Comparison of ENCODE assay signal across 24 cellular contexts in genomic region chr5:158364367-158364766, GRCh38.
"Had no signal": no experiment of that assay in that cellular context is flagged by ENCODE, and none has a peak within 500 bp of the region (broad histone marks: within the 10 kb centered on the region; RNA-seq: fewer than 3 reads in every experiment).

No MANE protein-coding gene starts in this region.

- FAIRE-seq: astrocyte had no signal

- H3K9ac ChIP-seq: parathyroid adenoma had no signal

- H3K27ac Mint-ChIP-seq: activated B cell treated with CpG ODN at 0.5 μM for 24 hours; activated CD4-positive, alpha-beta T cell treated with anti-CD3 and anti-CD28 coated beads for 36 hours; activated naive CD8-positive, alpha-beta T cell treated with anti-CD3 and anti-CD28 coated beads for 36 hours; activated T-cell treated with anti-CD3 and anti-CD28 coated beads, Interleukin-2, amount 50 U/mL, for 24 hours; activated T-helper 17 cell treated with anti-CD3 and anti-CD28 coated beads, Interleukin-2, amount 50 U/mL, for 72 hours; nephron progenitor cell; stimulated activated naive B cell treated with anti-CD40 and anti-IgM and Interleukin-4, amounts not matched to agents 10 μg/mL and 1 μg/mL and 100 μg/mL, for 72 hours; type B pancreatic cell had no signal

- H3K4me3 ChIP-seq: colonic mucosa, mucosa of descending colon, right lobe of liver, skin epidermis, testis, vagina had no signal

- H3K9me3 Mint-ChIP-seq: activated B cell treated with CpG ODN at 0.5 μM for 24 hours; activated naive CD8-positive, alpha-beta T cell treated with anti-CD3 and anti-CD28 coated beads for 36 hours; activated T-cell treated with anti-CD3 and anti-CD28 coated beads, Interleukin-2, amount 50 U/mL, for 24 hours; activated T-helper 17 cell treated with anti-CD3 and anti-CD28 coated beads, Interleukin-2, amount 50 U/mL, for 72 hours; nephron progenitor cell; stimulated activated naive B cell treated with anti-CD40 and anti-IgM and Interleukin-4, amounts not matched to agents 10 μg/mL and 1 μg/mL and 100 μg/mL, for 72 hours; type B pancreatic cell had no signal

- H3K27me3 Mint-ChIP-seq: activated B cell treated with CpG ODN at 0.5 μM for 24 hours; activated CD4-positive, alpha-beta T cell treated with anti-CD3 and anti-CD28 coated beads for 36 hours; activated naive CD8-positive, alpha-beta T cell treated with anti-CD3 and anti-CD28 coated beads for 36 hours; activated T-cell treated with anti-CD3 and anti-CD28 coated beads, Interleukin-2, amount 50 U/mL, for 24 hours; stimulated activated naive B cell treated with anti-CD40 and anti-IgM and Interleukin-4, amounts not matched to agents 10 μg/mL and 1 μg/mL and 100 μg/mL, for 72 hours; type B pancreatic cell had no signal

- H3K4me3 Mint-ChIP-seq: activated B cell treated with CpG ODN at 0.5 μM for 24 hours; activated CD4-positive, alpha-beta T cell treated with anti-CD3 and anti-CD28 coated beads for 36 hours; activated naive CD8-positive, alpha-beta T cell treated with anti-CD3 and anti-CD28 coated beads for 36 hours; activated T-cell treated with anti-CD3 and anti-CD28 coated beads, Interleukin-2, amount 50 U/mL, for 24 hours; activated T-helper 17 cell treated with anti-CD3 and anti-CD28 coated beads, Interleukin-2, amount 50 U/mL, for 72 hours; nephron progenitor cell; stimulated activated naive B cell treated with anti-CD40 and anti-IgM and Interleukin-4, amounts not matched to agents 10 μg/mL and 1 μg/mL and 100 μg/mL, for 72 hours; type B pancreatic cell had no signal

- H3K27me3 ChIP-seq: colonic mucosa, right lobe of liver, testis, vagina had no signal

- ATAC-seq: activated CD4-positive, alpha-beta T cell treated with anti-CD3 and anti-CD28 coated beads for 36 hours; activated T-helper 17 cell treated with anti-CD3 and anti-CD28 coated beads, Interleukin-2, amount 50 U/mL, for 72 hours; left cardiac atrium; mucosa of descending colon; right lobe of liver; stimulated activated naive B cell treated with anti-CD40 and anti-IgM and Interleukin-4, amounts not matched to agents 10 μg/mL and 1 μg/mL and 100 μg/mL, for 72 hours had no signal

- DNase-seq: activated B cell treated with CpG ODN at 0.5 μM for 24 hours; activated CD4-positive, alpha-beta T cell treated with anti-CD3 and anti-CD28 coated beads for 36 hours; activated CD4-positive, alpha-beta T cell treated with anti-CD3 and anti-CD28 coated beads, Interleukin-2, amount 50 U/mL, for 4 hours; activated CD8-positive, alpha-beta memory T cell treated with anti-CD3 and anti-CD28 coated beads for 24 hours; activated CD8-positive, alpha-beta memory T cell treated with anti-CD3 and anti-CD28 coated beads, Interleukin-2, amount 50 U/mL, for 4 hours; activated naive CD8-positive, alpha-beta T cell treated with anti-CD3 and anti-CD28 coated beads for 36 hours; activated T-cell treated with anti-CD3 and anti-CD28 coated beads, Interleukin-2, amount 50 U/mL, for 24 hours; colonic mucosa; left cardiac atrium; mucosa of descending colon; nephron progenitor cell; nucleus accumbens; right lobe of liver; stimulated activated CD4-positive, alpha-beta T cell treated with anti-CD3 and anti-CD28 coated beads, Interleukin-2, amount 100 ng/mL, for 24 hours; stimulated activated naive B cell treated with anti-CD40 and anti-IgM and Interleukin-4, amounts not matched to agents 10 μg/mL and 1 μg/mL and 100 μg/mL, for 72 hours; T-helper 9 cell; testis had no signal

- H3K4me1 Mint-ChIP-seq: activated B cell treated with CpG ODN at 0.5 μM for 24 hours; activated CD4-positive, alpha-beta T cell treated with anti-CD3 and anti-CD28 coated beads for 36 hours; activated naive CD8-positive, alpha-beta T cell treated with anti-CD3 and anti-CD28 coated beads for 36 hours; activated T-helper 17 cell treated with anti-CD3 and anti-CD28 coated beads, Interleukin-2, amount 50 U/mL, for 72 hours; nephron progenitor cell had no signal

- H3K27ac ChIP-seq: colonic mucosa, epithelial cell of prostate, parathyroid adenoma, right lobe of liver, skin epidermis, testis, vagina had no signal

- H3K9me3 ChIP-seq: colonic mucosa, mucosa of descending colon, right lobe of liver, testis, vagina had no signal

- H3K36me3 ChIP-seq: colonic mucosa, right lobe of liver, vagina had no signal

- H2AFZ ChIP-seq: parathyroid adenoma had no signal

- H3K79me2 ChIP-seq: parathyroid adenoma had no signal

- H3K36me3 Mint-ChIP-seq: activated naive CD8-positive, alpha-beta T cell treated with anti-CD3 and anti-CD28 coated beads for 36 hours; stimulated activated naive B cell treated with anti-CD40 and anti-IgM and Interleukin-4, amounts not matched to agents 10 μg/mL and 1 μg/mL and 100 μg/mL, for 72 hours; type B pancreatic cell had no signal

- H3K4me1 ChIP-seq: colonic mucosa, parathyroid adenoma, right lobe of liver, testis, vagina had no signal
